ENCODE assay signal across 8 cellular contexts in genomic region chr2:202635441-202636296, GRCh38. TPM values are rescaled to one million over a fixed set of nuclear protein-coding genes. Genes with fewer than 3 reads are reported as not detected.
A peak's percentile ranks its signal among the peaks of the same experiment; 100 is the strongest.
DNase-seq lines count a peak whose midpoint lies in the region; ATAC-seq, FAIRE-seq and TF ChIP-seq lines count a peak whose summit lies in the region.

No MANE protein-coding gene starts in this region.

- TF ChIP-seq CTCF in GM13976 (IDR thresholded peaks at IDR 0.05; ENCODE audit: borderline replicate concordance, control extremely low read depth, extremely low read depth, insufficient read depth, missing control alignments) (no peak), left ventricle myocardium inferior (IDR thresholded peaks at IDR 0.05; ENCODE audit: borderline replicate concordance) (peak; percentile 36), psoas muscle (IDR thresholded peaks at IDR 0.05) (no peak)

- POLR2A ChIA-PET in T-cell (lab: Charles Lee) = interaction anchor here (0.6 to 1.0 kb wide), 5 partner anchors 11 to 788 kb away, joined by 3 to 4 read pairs (median 3); no protein-coding TSS in a partner anchor

- no peaks in the 10 kb centered on the region for H3K27me3 Mint-ChIP-seq in T-cell

- in situ Hi-C loops in GM13976 (cut with MboI; ENCODE audit: low sequenced_read_pairs, unreplicated experiment) = no loop called here

- peak overlapping the region; percentile 94 for H3K27ac ChIP-seq in left ventricle myocardium inferior (replicated peaks)
- peak overlapping the region; percentile 87 for H3K27ac ChIP-seq in psoas muscle

- H3K36me3 ChIP-seq in left ventricle myocardium inferior (no peaks in the 10 kb centered on the region), psoas muscle (ENCODE audit: insufficient read depth in 1 of 2, low read depth in 1 of 2) (no peaks in the 10 kb centered on the region)

- peaks cover 8% of the 10 kb centered on the region for H3K36me3 Mint-ChIP-seq in T-cell

- H3K27ac Mint-ChIP-seq in T-cell = peak overlapping the region; percentile 92 to 93

- peaks cover 40% of the 10 kb centered on the region for H3K4me1 ChIP-seq in left ventricle myocardium inferior
- no peaks in the 10 kb centered on the region for H3K4me1 ChIP-seq in psoas muscle

- H3K4me3 ChIP-seq in left ventricle myocardium inferior (peak overlapping the region; percentile 97), psoas muscle (peak overlapping the region; percentile 91)

- H3K4me3 Mint-ChIP-seq in T-cell = peak overlapping the region; percentile 94 to 97 (median 96)

- CTCF ChIA-PET in T-cell (lab: Charles Lee) = interaction anchor here (0.6 kb wide), 6 partner anchors 47 to 635 kb away, joined by 3 to 7 read pairs (median 4); partner anchors contain the start of gene BMPR2 (in 1 of the 2)

- intact Hi-C loops in left ventricle myocardium inferior (cut with micrococcal nuclease) (no loop called here), psoas muscle (cut with DNase I) (no loop called here)

- peak; percentile 64 for ATAC-seq in HG02759 (IDR thresholded peaks at IDR 0.05; ENCODE audit: unreplicated experiment)
- peak; percentile 58 to 67 (median 58) for ATAC-seq in T-cell (replicated peaks in 1 of 4)
- peak; percentile 69 to 78 (median 75) for ATAC-seq in psoas muscle

- H3K9me3 ChIP-seq in left ventricle myocardium inferior (replicated peaks) (no peaks in the 10 kb centered on the region), psoas muscle (no peaks in the 10 kb centered on the region)

- H3K4me1 Mint-ChIP-seq in T-cell = peaks cover 61 to 70% (median 66%) of the 10 kb centered on the region in 3 donors

- H3K9me3 Mint-ChIP-seq in T-cell = no peaks in the 10 kb centered on the region

- FAIRE-seq in urothelium cell line (lab: Jason Lieb, UNC) = no peak

- DNase-seq in GM13976 (ENCODE audit: low spot score) = peak; percentile 94
- DNase-seq in NCI-H1105 treated with DMSO at 0.1 percent for 48 hours (lab: John Stamatoyannopoulos, UW) = peak; percentile 77
- peak; percentile 69 to 91 (median 83) for DNase-seq in T-cell
- DNase-seq in amniotic epithelial cell (ENCODE audit: low read depth) = peak; percentile 62
- DNase-seq in left ventricle myocardium inferior = peak; percentile 83
- peak; percentile 79 to 85 for DNase-seq in psoas muscle
- DNase-seq in urothelium cell line (ENCODE audit: low spot score) = peak; percentile 96

- WGBS in psoas muscle, 3 donors = 0 to 1% (median 0%) methylated on average over 32 to 90 of the region's 90 CpGs

- no peaks in the 10 kb centered on the region for H3K27me3 ChIP-seq in left ventricle myocardium inferior (ENCODE audit: low read depth)
- no peaks in the 10 kb centered on the region for H3K27me3 ChIP-seq in psoas muscle (ENCODE audit: insufficient read depth in 3 of 3, low read length in 2 of 3)

RNA-seq across cellular contexts. Expression of gene FAM117B, which starts 0.9 kb away (rescaled TPM):
- total RNA-seq in T-cell = 10 to 100 TPM; 23.6 to 44.0 (median 28.4) TPM
- 2.4 TPM for total RNA-seq in left ventricle myocardium inferior
- total RNA-seq in psoas muscle = 1 to 10 TPM in 2 of 4 donors, under 1 TPM in 2; 0.75 to 2.4 (median 0.90) TPM
- under 1 TPM; 0.31 to 0.67 (median 0.39) TPM for polyA plus RNA-seq in psoas muscle

Comparison
In these comparisons a context has a peak if more than half of its experiments do, and no peak if none do; other contexts are left out.
1. Peak in every context shown above with its lines: DNase-seq, ATAC-seq, H3K4me3 ChIP-seq and H3K27ac ChIP-seq.